14 cellular contexts compared by ENCODE assay signal in the genomic region with DNA sequence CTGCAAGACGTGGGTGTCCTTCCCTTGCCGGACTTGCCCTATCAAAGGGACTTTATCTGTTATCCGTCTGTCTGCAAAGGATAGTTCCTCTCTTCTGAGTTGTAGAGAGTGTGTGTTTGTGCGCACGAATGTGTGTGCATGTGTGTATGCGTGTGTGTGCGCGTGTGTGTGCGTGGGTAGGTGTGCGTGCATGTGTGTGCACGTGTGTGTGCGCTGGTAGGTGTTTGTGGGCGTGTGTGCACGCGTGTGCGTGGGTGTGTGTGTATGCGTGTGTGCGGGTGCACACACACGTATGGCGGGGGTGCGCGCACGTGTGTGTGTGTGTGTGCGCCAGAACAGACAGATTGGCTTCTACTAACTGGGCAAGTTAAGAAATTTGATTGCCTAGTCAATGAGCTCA.
"Had no signal": no experiment of that assay in that cellular context is flagged by ENCODE, and none has a peak within 500 bp of the region (broad histone marks: within the 10 kb centered on the region; RNA-seq: fewer than 3 reads in every experiment).

No MANE protein-coding gene starts in this region.

- DNase-seq: activated CD4-positive, alpha-beta T cell treated with anti-CD3 and anti-CD28 coated beads for 48 hours; activated naive CD4-positive, alpha-beta T cell treated with anti-CD3 and anti-CD28 coated beads for 36 hours; activated T-cell treated with anti-CD3 and anti-CD28 coated beads for 4 hours; colonic mucosa; hippocampal formation; mammary epithelial cell; sigmoid colon; spleen had no signal

- H3K36me3 Mint-ChIP-seq: naive thymus-derived CD8-positive, alpha-beta T cell had no signal

- H3K36me3 ChIP-seq: colonic mucosa, sigmoid colon, spleen, vagina had no signal

- H3K4me3 Mint-ChIP-seq: activated naive CD4-positive, alpha-beta T cell treated with anti-CD3 and anti-CD28 coated beads for 36 hours; T-helper 1 cell treated with Interleukin-12 subunit alpha and Interleukin-12 subunit beta and Interleukin-4 antibody, amounts not matched to agents 30 μg/mL and 1 μg/mL, for 36 hours had no signal

- H3K27me3 ChIP-seq: colonic mucosa, sigmoid colon, spleen, vagina had no signal

- H3K4me3 ChIP-seq: colonic mucosa, sigmoid colon, spleen, vagina had no signal

- FAIRE-seq: keratinocyte had no signal

- H3K4me1 ChIP-seq: colonic mucosa had no signal

- H3K9me3 ChIP-seq: colonic mucosa, sigmoid colon, spleen, vagina had no signal

- H3K27ac ChIP-seq: colonic mucosa, sigmoid colon, spleen, vagina had no signal

- H3K9me3 Mint-ChIP-seq: activated naive CD4-positive, alpha-beta T cell treated with anti-CD3 and anti-CD28 coated beads for 36 hours; naive thymus-derived CD8-positive, alpha-beta T cell; T-helper 1 cell treated with Interleukin-12 subunit alpha and Interleukin-12 subunit beta and Interleukin-4 antibody, amounts not matched to agents 30 μg/mL and 1 μg/mL, for 36 hours had no signal

- ATAC-seq: esophagus mucosa; left lobe of liver; naive thymus-derived CD8-positive, alpha-beta T cell had no signal

- H3K27ac Mint-ChIP-seq: activated naive CD4-positive, alpha-beta T cell treated with anti-CD3 and anti-CD28 coated beads for 36 hours; naive thymus-derived CD8-positive, alpha-beta T cell; T-helper 1 cell treated with Interleukin-12 subunit alpha and Interleukin-12 subunit beta and Interleukin-4 antibody, amounts not matched to agents 30 μg/mL and 1 μg/mL, for 36 hours had no signal
